Comparison of ENCODE assay signal across 1 cellular context in genomic region chr16:85626191-85626951, GRCh38.
TF ChIP-seq lines count a peak whose summit lies in the region.

No MANE protein-coding gene starts in this region.

TF ChIP-seq in HEK293, 187 proteins besides CTCF, POLR2A, EP300 and RAD21 (continued from another document and continues in another):
- TF ChIP-seq ZNF518A (tag by site-specific recombination; conservative IDR thresholded peaks at IDR 0.05; ENCODE audit: low read depth) (no peak), BCL11B (tag by site-specific recombination; IDR thresholded peaks at IDR 0.05; ENCODE audit: low read depth) (no peak), ZNF707 (tag by site-specific recombination; IDR thresholded peaks at IDR 0.05) (no peak), MEIS1 (CRISPR knock-in tag; IDR thresholded peaks at IDR 0.05; ENCODE audit: borderline replicate concordance) (no peak), PRDM6 (tag by site-specific recombination; IDR thresholded peaks at IDR 0.05) (no peak; the same call in 1 of the 2 replicates), ZNF555 (tag by site-specific recombination; conservative IDR thresholded peaks at IDR 0.05) (no peak), ZNF202 (tag by site-specific recombination; IDR thresholded peaks at IDR 0.05; ENCODE audit: borderline replicate concordance) (no peak), ZNF398 (tag by site-specific recombination; IDR thresholded peaks at IDR 0.05) (peak; percentile 68), IKZF3 (tag by site-specific recombination; IDR thresholded peaks at IDR 0.05) (peak; percentile 84), ATF2 (tag by site-specific recombination; IDR thresholded peaks at IDR 0.05; ENCODE audit: low read depth) (no peak), ZNF184 (tag by site-specific recombination; IDR thresholded peaks at IDR 0.05) (no peak), HOXC10 (CRISPR knock-in tag; IDR thresholded peaks at IDR 0.05) (no peak), ZNF843 (tag by site-specific recombination; IDR thresholded peaks at IDR 0.05) (peak; percentile 22; the same call in 1 of the 2 replicates), ZFP3 (tag by site-specific recombination; IDR thresholded peaks at IDR 0.05; ENCODE audit: low read depth) (no peak), ZNF335 (tag by site-specific recombination; conservative IDR thresholded peaks at IDR 0.05) (no peak), ZNF623 (tag by site-specific recombination; IDR thresholded peaks at IDR 0.05) (no peak), ZBTB21 (tag by site-specific recombination; IDR thresholded peaks at IDR 0.05) (0 out of 2 replicates have a peak, but pooled peaks have one; percentile 25), BCL11A (tag by site-specific recombination; IDR thresholded peaks at IDR 0.05; ENCODE audit: low read depth) (no peak), ZNF704 (tag by site-specific recombination; IDR thresholded peaks at IDR 0.05) (no peak), ZNF140 (tag by site-specific recombination; IDR thresholded peaks at IDR 0.05) (no peak), ZNF645 (tag by site-specific recombination; IDR thresholded peaks at IDR 0.05) (no peak; the same call in 1 of the 2 replicates), WT1 (tag by site-specific recombination; IDR thresholded peaks at IDR 0.05) (peak; percentile 75), ZNF10 (tag by site-specific recombination; IDR thresholded peaks at IDR 0.05) (no peak), ZBTB6 (tag by site-specific recombination; IDR thresholded peaks at IDR 0.05) (no peak), ZNF510 (tag by site-specific recombination; IDR thresholded peaks at IDR 0.05; ENCODE audit: insufficient replicate concordance) (no peak), ZNF2 (tag by site-specific recombination; IDR thresholded peaks at IDR 0.05) (no peak), ZNF621 (tag by site-specific recombination; IDR thresholded peaks at IDR 0.05) (no peak), PRDM2 (tag by site-specific recombination; IDR thresholded peaks at IDR 0.05; ENCODE audit: borderline replicate concordance) (no peak), ZNF791 (tag by site-specific recombination; IDR thresholded peaks at IDR 0.05) (no peak), ZSCAN18 (tag by site-specific recombination; IDR thresholded peaks at IDR 0.05) (no peak), ZNF624 (tag by site-specific recombination; IDR thresholded peaks at IDR 0.05) (no peak), MYNN (tag by site-specific recombination; IDR thresholded peaks at IDR 0.05; ENCODE audit: borderline replicate concordance) (no peak), PATZ1 (tag by site-specific recombination; IDR thresholded peaks at IDR 0.05) (peak; percentile 47)
